1 cellular context compared by ENCODE assay signal in genomic region chr7:98251844-98252639, GRCh38.
TF ChIP-seq lines count a peak whose summit lies in the region.

A gene with protein sequence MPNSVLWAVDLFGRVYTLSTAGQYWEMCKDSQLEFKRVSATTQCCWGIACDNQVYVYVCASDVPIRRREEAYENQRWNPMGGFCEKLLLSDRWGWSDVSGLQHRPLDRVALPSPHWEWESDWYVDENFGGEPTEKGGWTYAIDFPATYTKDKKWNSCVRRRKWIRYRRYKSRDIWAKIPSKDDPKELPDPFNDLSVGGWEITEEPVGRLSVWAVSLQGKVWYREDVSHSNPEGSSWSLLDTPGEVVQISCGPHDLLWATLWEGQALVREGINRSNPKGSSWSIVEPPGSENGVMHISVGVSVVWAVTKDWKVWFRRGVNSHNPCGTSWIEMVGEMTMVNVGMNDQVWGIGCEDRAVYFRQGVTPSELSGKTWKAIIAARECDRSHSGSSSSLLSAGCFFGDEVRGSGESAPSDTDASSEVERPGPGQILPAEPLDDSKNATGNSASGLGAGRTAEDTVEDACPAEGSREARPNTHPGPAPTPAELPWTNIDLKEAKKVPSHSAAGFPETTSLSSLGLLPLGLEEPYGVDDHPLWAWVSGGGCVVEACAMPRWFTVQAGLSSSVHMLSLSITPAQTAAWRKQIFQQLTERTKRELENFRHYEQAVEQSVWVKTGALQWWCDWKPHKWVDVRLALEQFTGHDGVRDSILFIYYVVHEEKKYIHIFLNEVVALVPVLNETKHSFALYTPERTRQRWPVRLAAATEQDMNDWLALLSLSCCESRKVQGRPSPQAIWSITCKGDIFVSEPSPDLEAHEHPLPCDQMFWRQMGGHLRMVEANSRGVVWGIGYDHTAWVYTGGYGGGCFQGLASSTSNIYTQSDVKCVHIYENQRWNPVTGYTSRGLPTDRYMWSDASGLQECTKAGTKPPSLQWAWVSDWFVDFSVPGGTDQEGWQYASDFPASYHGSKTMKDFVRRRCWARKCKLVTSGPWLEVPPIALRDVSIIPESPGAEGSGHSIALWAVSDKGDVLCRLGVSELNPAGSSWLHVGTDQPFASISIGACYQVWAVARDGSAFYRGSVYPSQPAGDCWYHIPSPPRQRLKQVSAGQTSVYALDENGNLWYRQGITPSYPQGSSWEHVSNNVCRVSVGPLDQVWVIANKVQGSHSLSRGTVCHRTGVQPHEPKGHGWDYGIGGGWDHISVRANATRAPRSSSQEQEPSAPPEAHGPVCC (minus strand): TSS chr7:98252232. CDS start chr7:98246146, 6,086 bp downstream.

TF ChIP-seq in neural cell, 6 proteins besides CTCF, POLR2A, EP300 and RAD21 (continued from another document):
- TF ChIP-seq, protein P1, sequence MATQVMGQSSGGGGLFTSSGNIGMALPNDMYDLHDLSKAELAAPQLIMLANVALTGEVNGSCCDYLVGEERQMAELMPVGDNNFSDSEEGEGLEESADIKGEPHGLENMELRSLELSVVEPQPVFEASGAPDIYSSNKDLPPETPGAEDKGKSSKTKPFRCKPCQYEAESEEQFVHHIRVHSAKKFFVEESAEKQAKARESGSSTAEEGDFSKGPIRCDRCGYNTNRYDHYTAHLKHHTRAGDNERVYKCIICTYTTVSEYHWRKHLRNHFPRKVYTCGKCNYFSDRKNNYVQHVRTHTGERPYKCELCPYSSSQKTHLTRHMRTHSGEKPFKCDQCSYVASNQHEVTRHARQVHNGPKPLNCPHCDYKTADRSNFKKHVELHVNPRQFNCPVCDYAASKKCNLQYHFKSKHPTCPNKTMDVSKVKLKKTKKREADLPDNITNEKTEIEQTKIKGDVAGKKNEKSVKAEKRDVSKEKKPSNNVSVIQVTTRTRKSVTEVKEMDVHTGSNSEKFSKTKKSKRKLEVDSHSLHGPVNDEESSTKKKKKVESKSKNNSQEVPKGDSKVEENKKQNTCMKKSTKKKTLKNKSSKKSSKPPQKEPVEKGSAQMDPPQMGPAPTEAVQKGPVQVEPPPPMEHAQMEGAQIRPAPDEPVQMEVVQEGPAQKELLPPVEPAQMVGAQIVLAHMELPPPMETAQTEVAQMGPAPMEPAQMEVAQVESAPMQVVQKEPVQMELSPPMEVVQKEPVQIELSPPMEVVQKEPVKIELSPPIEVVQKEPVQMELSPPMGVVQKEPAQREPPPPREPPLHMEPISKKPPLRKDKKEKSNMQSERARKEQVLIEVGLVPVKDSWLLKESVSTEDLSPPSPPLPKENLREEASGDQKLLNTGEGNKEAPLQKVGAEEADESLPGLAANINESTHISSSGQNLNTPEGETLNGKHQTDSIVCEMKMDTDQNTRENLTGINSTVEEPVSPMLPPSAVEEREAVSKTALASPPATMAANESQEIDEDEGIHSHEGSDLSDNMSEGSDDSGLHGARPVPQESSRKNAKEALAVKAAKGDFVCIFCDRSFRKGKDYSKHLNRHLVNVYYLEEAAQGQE (IDR thresholded peaks at IDR 0.05; ENCODE audit: borderline replicate concordance): no peak
